Comparison of ENCODE assay signal across 8 cellular contexts in genomic region chr11:119316729-119317591, GRCh38. TPM values are rescaled to one million over a fixed set of nuclear protein-coding genes. Genes with fewer than 3 reads are reported as not detected.
A peak's percentile ranks its signal among the peaks of the same experiment; 100 is the strongest.
DNase-seq lines count a peak whose midpoint lies in the region; ATAC-seq and TF ChIP-seq lines count a peak whose summit lies in the region.

Gene MCAM (minus strand): TSS chr11:119317130. CDS start chr11:119317101, 29 bp downstream.

- TF ChIP-seq POLR2A in heart left ventricle (IDR thresholded peaks at IDR 0.05): peak in 1 of 2 donors; percentile 23

- H3K27me3 Mint-ChIP-seq in IgD-negative memory B cell: peaks cover 31% of the 10 kb centered on the region
- peaks cover 25% of the 10 kb centered on the region for H3K27me3 Mint-ChIP-seq in activated T-helper 2 cell treated with anti-CD3 and anti-CD28 coated beads, Interferon-gamma antibody, Interleukin-2, Interleukin-4, amounts not matched to agents 10 μg/mL and 5 μg/mL and 100 μg/mL, durations not matched to agents 14 hours and 24 hours and 36 hours (ENCODE audit: low read depth)

- TF ChIP-seq CTCF in heart left ventricle (IDR thresholded peaks at IDR 0.05) (no peak), psoas muscle (IDR thresholded peaks at IDR 0.05) (no peak)

- H3K36me3 ChIP-seq in heart left ventricle: peaks cover 0 to 31% (median 12%) of the 10 kb centered on the region in 9 donors
- H3K36me3 ChIP-seq in psoas muscle (ENCODE audit: insufficient read depth in 1 of 2, low read depth in 1 of 2): peaks cover 2 to 19% of the 10 kb centered on the region in 2 donors

- peaks cover 6 to 18% (median 17%) of the 10 kb centered on the region in 3 donors for H3K4me1 Mint-ChIP-seq in IgD-negative memory B cell
- H3K4me1 Mint-ChIP-seq in activated T-helper 2 cell treated with anti-CD3 and anti-CD28 coated beads, Interferon-gamma antibody, Interleukin-2, Interleukin-4, amounts not matched to agents 10 μg/mL and 5 μg/mL and 100 μg/mL, durations not matched to agents 14 hours and 24 hours and 36 hours (ENCODE audit: low read depth): peaks cover 7% of the 10 kb centered on the region

- H3K4me1 ChIP-seq in heart left ventricle (peaks cover 0 to 72% (median 52%) of the 10 kb centered on the region in 12 donors), psoas muscle (peaks cover 4% of the 10 kb centered on the region)

- intact Hi-C loops in activated T-helper 2 cell treated with anti-CD3 and anti-CD28 coated beads, Interferon-gamma antibody, Interleukin-2, Interleukin-4, amounts not matched to agents 10 μg/mL and 5 μg/mL and 100 μg/mL, durations not matched to agents 14 hours and 24 hours and 36 hours (cut with micrococcal nuclease): no loop called here
- intact Hi-C loops in heart left ventricle (cut with DNase I) (loop anchor here in 3 of 10 donors (5.0 to 10.0 kb wide), 3 partner anchors 170 to 215 kb away; partner anchors contain the start of genes ABCG4 (in 1 of the 3) and DPAGT1 (in 1 of the 3)), psoas muscle (cut with DNase I) (loop anchor here in 1 of 2 donors (10.0 kb wide), 1 partner anchor 112 kb away; the partner anchor contains the start of gene CBL)

- H3K9me3 ChIP-seq in heart left ventricle (no peaks in the 10 kb centered on the region), psoas muscle (no peaks in the 10 kb centered on the region)

- peak; percentile 74 for DNase-seq in D341Med (ENCODE audit: low spot score)
- no peak for DNase-seq in activated T-helper 2 cell treated with anti-CD3 and anti-CD28 coated beads, Interferon-gamma antibody, Interleukin-2, Interleukin-4, amounts not matched to agents 10 μg/mL and 5 μg/mL and 100 μg/mL, durations not matched to agents 14 hours and 24 hours and 36 hours (ENCODE audit: low spot score)
- DNase-seq in heart left ventricle: peak; percentile 63 to 68 (median 66)
- DNase-seq in psoas muscle: peak in 1 of 2 donors; percentile 51
- DNase-seq in GF-D8 (lab: John Stamatoyannopoulos, UW): no peak
- no peak for DNase-seq in T-helper 9 cell
- DNase-seq in HPDE6-E6E7 (ENCODE audit: extremely low spot score): no peak

- no peak within 1 kb of the TSS for H3K27ac Mint-ChIP-seq in IgD-negative memory B cell
- H3K27ac Mint-ChIP-seq in activated T-helper 2 cell treated with anti-CD3 and anti-CD28 coated beads, Interferon-gamma antibody, Interleukin-2, Interleukin-4, amounts not matched to agents 10 μg/mL and 5 μg/mL and 100 μg/mL, durations not matched to agents 14 hours and 24 hours and 36 hours: no peak within 1 kb of the TSS

- ATAC-seq in heart left ventricle: peak in 3 of 4 donors; percentile 5 to 40 (median 39)
- ATAC-seq in psoas muscle: peak; percentile 26 to 43 (median 32)

- H3K36me3 Mint-ChIP-seq in IgD-negative memory B cell: no peaks in the 10 kb centered on the region
- H3K36me3 Mint-ChIP-seq in activated T-helper 2 cell treated with anti-CD3 and anti-CD28 coated beads, Interferon-gamma antibody, Interleukin-2, Interleukin-4, amounts not matched to agents 10 μg/mL and 5 μg/mL and 100 μg/mL, durations not matched to agents 14 hours and 24 hours and 36 hours (ENCODE audit: low read depth): no peaks in the 10 kb centered on the region

- 1 to 3% (median 1%) methylated on average over 14 to 74 of the region's 74 CpGs for WGBS in heart left ventricle, 4 donors
- whole genome bisulfite sequencing in psoas muscle, 3 donors: 1 to 2% (median 1%) methylated on average over 40 to 74 of the region's 74 CpGs

- H3K27me3 ChIP-seq in heart left ventricle (peaks cover 0 to 44% (median 0%) of the 10 kb centered on the region in 9 donors), psoas muscle (ENCODE audit: insufficient read depth in 3 of 3, low read length in 2 of 3) (no peaks in the 10 kb centered on the region)

- peak within 1 kb of the TSS; percentile 85 to 99 (median 93) for H3K27ac ChIP-seq in heart left ventricle
- peak within 1 kb of the TSS; percentile 80 for H3K27ac ChIP-seq in psoas muscle

- H3K4me3 Mint-ChIP-seq in IgD-negative memory B cell: peak within 1 kb of the TSS; percentile 77 to 93 (median 82)
- peak within 1 kb of the TSS; percentile 56 for H3K4me3 Mint-ChIP-seq in activated T-helper 2 cell treated with anti-CD3 and anti-CD28 coated beads, Interferon-gamma antibody, Interleukin-2, Interleukin-4, amounts not matched to agents 10 μg/mL and 5 μg/mL and 100 μg/mL, durations not matched to agents 14 hours and 24 hours and 36 hours (ENCODE audit: low read depth)

- no peaks in the 10 kb centered on the region for H3K9me3 Mint-ChIP-seq in IgD-negative memory B cell
- H3K9me3 Mint-ChIP-seq in activated T-helper 2 cell treated with anti-CD3 and anti-CD28 coated beads, Interferon-gamma antibody, Interleukin-2, Interleukin-4, amounts not matched to agents 10 μg/mL and 5 μg/mL and 100 μg/mL, durations not matched to agents 14 hours and 24 hours and 36 hours: no peaks in the 10 kb centered on the region

- H3K4me3 ChIP-seq in heart left ventricle (peak within 1 kb of the TSS; percentile 25 to 86 (median 75)), psoas muscle (peak within 1 kb of the TSS; percentile 77)

RNA-seq across cellular contexts. Expression of gene MCAM, which starts in this region (rescaled TPM):
- polyA plus RNA-seq in IgD-negative memory B cell: 1.3 TPM
- total RNA-seq in activated T-helper 2 cell treated with anti-CD3 and anti-CD28 coated beads, Interferon-gamma antibody, Interleukin-2, Interleukin-4, amounts not matched to agents 10 μg/mL and 5 μg/mL and 100 μg/mL, durations not matched to agents 14 hours and 24 hours and 36 hours: 6.0 and 7.2 TPM in 2 replicates
- total RNA-seq in heart left ventricle: 100 to 1,000 TPM in 6 of 9 donors, 10 to 100 TPM in 3; 46.7 to 380 (median 110) TPM
- 100 to 1,000 TPM in 1 of 2 donors, 10 to 100 TPM in 1; 31.9 to 108 TPM for polyA plus RNA-seq in heart left ventricle
- total RNA-seq in psoas muscle: 10 to 100 TPM; 24.5 to 71.1 (median 43.6) TPM
- polyA plus RNA-seq in psoas muscle: 10 to 100 TPM; 15.4 to 27.4 (median 27.3) TPM

Comparison
In these comparisons a context has a peak if more than half of its experiments do, and no peak if none do; other contexts are left out.
1. DNase-seq: peak in D341Med (single experiment) and heart left ventricle (5 of 5); none in activated T-helper 2 cell treated with anti-CD3 and anti-CD28 coated beads, Interferon-gamma antibody, Interleukin-2, Interleukin-4, amounts not matched to agents 10 μg/mL and 5 μg/mL and 100 μg/mL, durations not matched to agents 14 hours and 24 hours and 36 hours (single experiment), GF-D8 (single experiment), T-helper 9 cell (single experiment) and HPDE6-E6E7 (single experiment).